In the genomic region with DNA sequence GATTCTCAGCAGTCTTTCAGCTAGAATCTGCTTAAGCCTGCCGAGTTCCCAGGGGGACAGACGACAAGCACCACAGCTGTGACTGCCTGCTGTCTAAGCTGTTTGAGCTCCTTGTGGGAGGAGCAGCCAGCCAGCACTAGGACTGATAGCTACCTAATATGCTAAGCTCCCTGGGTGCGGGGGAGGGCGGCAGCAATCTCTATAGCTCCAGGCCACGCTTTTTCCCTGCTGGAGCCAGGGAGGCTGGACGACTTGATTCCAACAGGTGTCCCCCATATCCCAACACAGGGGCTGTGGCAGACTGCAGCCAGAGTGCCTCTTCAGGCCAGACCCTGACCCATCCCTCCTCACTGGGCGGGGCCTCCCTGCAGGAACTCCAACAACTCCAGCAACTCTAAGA, we compare ENCODE assay signal across 2 cellular contexts.
TF ChIP-seq lines count a peak whose summit lies in the region.

No MANE protein-coding gene starts in this region.

TF ChIP-seq in GM12878, 131 proteins besides CTCF, POLR2A, EP300 and RAD21 (continued from another document):
- no peak for TF ChIP-seq TAF1 (IDR thresholded peaks at IDR 0.05; ENCODE audit: borderline replicate concordance, low read depth, low read length)
- TF ChIP-seq RELA (IDR thresholded peaks at IDR 0.05; ENCODE audit: borderline replicate concordance, partially characterized antibody), result no peak
- TF ChIP-seq KAT2A (conservative IDR thresholded peaks at IDR 0.05; ENCODE audit: control insufficient read depth, low read depth, low read length), result no peak
- no peak for TF ChIP-seq ATF2 (IDR thresholded peaks at IDR 0.05; ENCODE audit: low read length)
- TF ChIP-seq RCOR1 (conservative IDR thresholded peaks at IDR 0.05; ENCODE audit: low read depth, low read length), result no peak
- TF ChIP-seq, protein P1, sequence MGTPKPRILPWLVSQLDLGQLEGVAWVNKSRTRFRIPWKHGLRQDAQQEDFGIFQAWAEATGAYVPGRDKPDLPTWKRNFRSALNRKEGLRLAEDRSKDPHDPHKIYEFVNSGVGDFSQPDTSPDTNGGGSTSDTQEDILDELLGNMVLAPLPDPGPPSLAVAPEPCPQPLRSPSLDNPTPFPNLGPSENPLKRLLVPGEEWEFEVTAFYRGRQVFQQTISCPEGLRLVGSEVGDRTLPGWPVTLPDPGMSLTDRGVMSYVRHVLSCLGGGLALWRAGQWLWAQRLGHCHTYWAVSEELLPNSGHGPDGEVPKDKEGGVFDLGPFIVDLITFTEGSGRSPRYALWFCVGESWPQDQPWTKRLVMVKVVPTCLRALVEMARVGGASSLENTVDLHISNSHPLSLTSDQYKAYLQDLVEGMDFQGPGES (IDR thresholded peaks at IDR 0.05), result no peak
- TF ChIP-seq MXI1 (IDR thresholded peaks at IDR 0.05; ENCODE audit: low read depth, low read length), result no peak
- TF ChIP-seq TCF12 (IDR thresholded peaks at IDR 0.05; ENCODE audit: low read depth, low read length), result no peak
- no peak for TF ChIP-seq ZNF274 (IDR thresholded peaks at IDR 0.05; ENCODE audit: insufficient read depth, insufficient read length)
- TF ChIP-seq, protein P2, sequence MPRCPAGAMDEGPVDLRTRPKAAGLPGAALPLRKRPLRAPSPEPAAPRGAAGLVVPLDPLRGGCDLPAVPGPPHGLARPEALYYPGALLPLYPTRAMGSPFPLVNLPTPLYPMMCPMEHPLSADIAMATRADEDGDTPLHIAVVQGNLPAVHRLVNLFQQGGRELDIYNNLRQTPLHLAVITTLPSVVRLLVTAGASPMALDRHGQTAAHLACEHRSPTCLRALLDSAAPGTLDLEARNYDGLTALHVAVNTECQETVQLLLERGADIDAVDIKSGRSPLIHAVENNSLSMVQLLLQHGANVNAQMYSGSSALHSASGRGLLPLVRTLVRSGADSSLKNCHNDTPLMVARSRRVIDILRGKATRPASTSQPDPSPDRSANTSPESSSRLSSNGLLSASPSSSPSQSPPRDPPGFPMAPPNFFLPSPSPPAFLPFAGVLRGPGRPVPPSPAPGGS (IDR thresholded peaks at IDR 0.05; ENCODE audit: borderline replicate concordance, insufficient read depth, low read depth, low read length, poor library complexity, severe bottlenecking), result no peak
- no peak for TF ChIP-seq ETV6 (conservative IDR thresholded peaks at IDR 0.05 in 1 of 2, IDR thresholded peaks at IDR 0.05 in 1 of 2; ENCODE audit: borderline replicate concordance in 1 of 2, low read depth in 1 of 2)
- TF ChIP-seq HDAC6 (IDR thresholded peaks at IDR 0.05; ENCODE audit: unreplicated experiment), result no peak
- TF ChIP-seq E4F1 (IDR thresholded peaks at IDR 0.05; ENCODE audit: borderline replicate concordance, partially characterized antibody), result no peak
- no peak for TF ChIP-seq KDM1A (IDR thresholded peaks at IDR 0.05; ENCODE audit: borderline replicate concordance)
- TF ChIP-seq CEBPZ (IDR thresholded peaks at IDR 0.05; ENCODE audit: low read depth, low read length), result no peak
- TF ChIP-seq NBN (IDR thresholded peaks at IDR 0.05), result no peak
- TF ChIP-seq HCFC1 (IDR thresholded peaks at IDR 0.05; ENCODE audit: low read length), result no peak
- no peak for TF ChIP-seq BMI1 (IDR thresholded peaks at IDR 0.05; ENCODE audit: borderline replicate concordance)

TF ChIP-seq in neural cell, 6 proteins besides CTCF, POLR2A, EP300 and RAD21 (continued from another document):
- TF ChIP-seq MXI1 (conservative IDR thresholded peaks at IDR 0.05; ENCODE audit: poor library complexity, severe bottlenecking) (no peak), EZH2 (IDR thresholded peaks at IDR 0.05; ENCODE audit: borderline replicate concordance, insufficient read depth, low read length, poor library complexity, severe bottlenecking) (no peak), TAF1 (IDR thresholded peaks at IDR 0.05; ENCODE audit: low read depth) (no peak), SMC3 (conservative IDR thresholded peaks at IDR 0.05; ENCODE audit: poor library complexity) (no peak)
- TF ChIP-seq, protein P3, sequence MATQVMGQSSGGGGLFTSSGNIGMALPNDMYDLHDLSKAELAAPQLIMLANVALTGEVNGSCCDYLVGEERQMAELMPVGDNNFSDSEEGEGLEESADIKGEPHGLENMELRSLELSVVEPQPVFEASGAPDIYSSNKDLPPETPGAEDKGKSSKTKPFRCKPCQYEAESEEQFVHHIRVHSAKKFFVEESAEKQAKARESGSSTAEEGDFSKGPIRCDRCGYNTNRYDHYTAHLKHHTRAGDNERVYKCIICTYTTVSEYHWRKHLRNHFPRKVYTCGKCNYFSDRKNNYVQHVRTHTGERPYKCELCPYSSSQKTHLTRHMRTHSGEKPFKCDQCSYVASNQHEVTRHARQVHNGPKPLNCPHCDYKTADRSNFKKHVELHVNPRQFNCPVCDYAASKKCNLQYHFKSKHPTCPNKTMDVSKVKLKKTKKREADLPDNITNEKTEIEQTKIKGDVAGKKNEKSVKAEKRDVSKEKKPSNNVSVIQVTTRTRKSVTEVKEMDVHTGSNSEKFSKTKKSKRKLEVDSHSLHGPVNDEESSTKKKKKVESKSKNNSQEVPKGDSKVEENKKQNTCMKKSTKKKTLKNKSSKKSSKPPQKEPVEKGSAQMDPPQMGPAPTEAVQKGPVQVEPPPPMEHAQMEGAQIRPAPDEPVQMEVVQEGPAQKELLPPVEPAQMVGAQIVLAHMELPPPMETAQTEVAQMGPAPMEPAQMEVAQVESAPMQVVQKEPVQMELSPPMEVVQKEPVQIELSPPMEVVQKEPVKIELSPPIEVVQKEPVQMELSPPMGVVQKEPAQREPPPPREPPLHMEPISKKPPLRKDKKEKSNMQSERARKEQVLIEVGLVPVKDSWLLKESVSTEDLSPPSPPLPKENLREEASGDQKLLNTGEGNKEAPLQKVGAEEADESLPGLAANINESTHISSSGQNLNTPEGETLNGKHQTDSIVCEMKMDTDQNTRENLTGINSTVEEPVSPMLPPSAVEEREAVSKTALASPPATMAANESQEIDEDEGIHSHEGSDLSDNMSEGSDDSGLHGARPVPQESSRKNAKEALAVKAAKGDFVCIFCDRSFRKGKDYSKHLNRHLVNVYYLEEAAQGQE (IDR thresholded peaks at IDR 0.05; ENCODE audit: borderline replicate concordance), result no peak
